Comparison of ENCODE assay signal across 2 cellular contexts in the genomic region with DNA sequence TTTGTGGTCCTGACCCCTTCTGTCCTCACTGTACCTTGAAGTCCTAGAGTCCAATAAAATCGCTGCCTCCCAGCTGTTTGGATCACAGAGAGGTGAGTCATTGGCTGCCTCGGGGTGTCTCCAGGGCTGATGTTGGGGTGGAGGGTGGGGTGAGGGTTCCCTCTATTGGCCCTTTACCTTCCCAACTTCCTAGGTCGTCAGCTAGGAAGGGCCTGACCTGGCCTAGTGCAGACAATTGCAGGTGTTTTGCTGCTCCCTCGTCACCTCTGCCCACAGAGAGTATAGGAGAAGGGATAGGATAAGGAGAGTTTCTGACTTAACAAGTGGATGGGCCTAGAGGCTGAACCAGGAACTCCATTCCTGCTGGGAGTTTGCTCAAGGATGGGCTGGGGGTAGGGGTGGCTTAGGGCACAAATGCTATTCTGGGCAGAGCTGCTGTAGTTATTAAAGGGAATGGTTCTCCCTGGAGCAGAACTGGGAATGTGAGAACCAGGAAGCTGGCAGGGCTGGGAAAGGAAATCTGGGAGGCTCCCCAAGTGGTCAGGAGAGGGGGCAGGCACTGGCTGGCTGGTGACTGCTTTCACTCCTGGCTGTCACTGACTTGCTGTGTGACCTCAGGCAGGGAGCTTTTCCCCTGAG.
TF ChIP-seq lines count a peak whose summit lies in the region.

No MANE protein-coding gene starts in this region.

TF ChIP-seq in SK-N-SH, 30 proteins besides CTCF, POLR2A, EP300 and RAD21 (continued from another document):
- TF ChIP-seq, protein P1, sequence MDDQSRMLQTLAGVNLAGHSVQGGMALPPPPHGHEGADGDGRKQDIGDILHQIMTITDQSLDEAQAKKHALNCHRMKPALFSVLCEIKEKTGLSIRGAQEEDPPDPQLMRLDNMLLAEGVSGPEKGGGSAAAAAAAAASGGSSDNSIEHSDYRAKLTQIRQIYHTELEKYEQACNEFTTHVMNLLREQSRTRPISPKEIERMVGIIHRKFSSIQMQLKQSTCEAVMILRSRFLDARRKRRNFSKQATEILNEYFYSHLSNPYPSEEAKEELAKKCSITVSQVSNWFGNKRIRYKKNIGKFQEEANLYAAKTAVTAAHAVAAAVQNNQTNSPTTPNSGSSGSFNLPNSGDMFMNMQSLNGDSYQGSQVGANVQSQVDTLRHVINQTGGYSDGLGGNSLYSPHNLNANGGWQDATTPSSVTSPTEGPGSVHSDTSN (IDR thresholded peaks at IDR 0.05) = no peak
- TF ChIP-seq NFIC (IDR thresholded peaks at IDR 0.05; ENCODE audit: borderline replicate concordance) (no peak), RFX5 (IDR thresholded peaks at IDR 0.05; ENCODE audit: low read length) (no peak), CHD2 (IDR thresholded peaks at IDR 0.05; ENCODE audit: low read length, partially characterized antibody) (no peak), FOXM1 (IDR thresholded peaks at IDR 0.05; ENCODE audit: low read depth) (no peak), TEAD4 (IDR thresholded peaks at IDR 0.05; ENCODE audit: borderline replicate concordance, insufficient read depth) (no peak), FOXJ3 (CRISPR knock-in tag; IDR thresholded peaks at IDR 0.05) (no peak), TCF12 (IDR thresholded peaks at IDR 0.05) (no peak), RCOR1 (IDR thresholded peaks at IDR 0.05; ENCODE audit: low read length) (no peak), TAF1 (IDR thresholded peaks at IDR 0.05; ENCODE audit: borderline replicate concordance, low read depth, low read length) (no peak)
- TF ChIP-seq, protein P2, sequence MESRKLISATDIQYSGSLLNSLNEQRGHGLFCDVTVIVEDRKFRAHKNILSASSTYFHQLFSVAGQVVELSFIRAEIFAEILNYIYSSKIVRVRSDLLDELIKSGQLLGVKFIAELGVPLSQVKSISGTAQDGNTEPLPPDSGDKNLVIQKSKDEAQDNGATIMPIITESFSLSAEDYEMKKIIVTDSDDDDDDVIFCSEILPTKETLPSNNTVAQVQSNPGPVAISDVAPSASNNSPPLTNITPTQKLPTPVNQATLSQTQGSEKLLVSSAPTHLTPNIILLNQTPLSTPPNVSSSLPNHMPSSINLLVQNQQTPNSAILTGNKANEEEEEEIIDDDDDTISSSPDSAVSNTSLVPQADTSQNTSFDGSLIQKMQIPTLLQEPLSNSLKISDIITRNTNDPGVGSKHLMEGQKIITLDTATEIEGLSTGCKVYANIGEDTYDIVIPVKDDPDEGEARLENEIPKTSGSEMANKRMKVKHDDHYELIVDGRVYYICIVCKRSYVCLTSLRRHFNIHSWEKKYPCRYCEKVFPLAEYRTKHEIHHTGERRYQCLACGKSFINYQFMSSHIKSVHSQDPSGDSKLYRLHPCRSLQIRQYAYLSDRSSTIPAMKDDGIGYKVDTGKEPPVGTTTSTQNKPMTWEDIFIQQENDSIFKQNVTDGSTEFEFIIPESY (IDR thresholded peaks at IDR 0.05; ENCODE audit: borderline replicate concordance, low read depth) = no peak
- TF ChIP-seq, protein P3, sequence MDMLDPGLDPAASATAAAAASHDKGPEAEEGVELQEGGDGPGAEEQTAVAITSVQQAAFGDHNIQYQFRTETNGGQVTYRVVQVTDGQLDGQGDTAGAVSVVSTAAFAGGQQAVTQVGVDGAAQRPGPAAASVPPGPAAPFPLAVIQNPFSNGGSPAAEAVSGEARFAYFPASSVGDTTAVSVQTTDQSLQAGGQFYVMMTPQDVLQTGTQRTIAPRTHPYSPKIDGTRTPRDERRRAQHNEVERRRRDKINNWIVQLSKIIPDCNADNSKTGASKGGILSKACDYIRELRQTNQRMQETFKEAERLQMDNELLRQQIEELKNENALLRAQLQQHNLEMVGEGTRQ (IDR thresholded peaks at IDR 0.05; ENCODE audit: borderline replicate concordance, low read depth, low read length) = no peak
- TF ChIP-seq, protein P4, sequence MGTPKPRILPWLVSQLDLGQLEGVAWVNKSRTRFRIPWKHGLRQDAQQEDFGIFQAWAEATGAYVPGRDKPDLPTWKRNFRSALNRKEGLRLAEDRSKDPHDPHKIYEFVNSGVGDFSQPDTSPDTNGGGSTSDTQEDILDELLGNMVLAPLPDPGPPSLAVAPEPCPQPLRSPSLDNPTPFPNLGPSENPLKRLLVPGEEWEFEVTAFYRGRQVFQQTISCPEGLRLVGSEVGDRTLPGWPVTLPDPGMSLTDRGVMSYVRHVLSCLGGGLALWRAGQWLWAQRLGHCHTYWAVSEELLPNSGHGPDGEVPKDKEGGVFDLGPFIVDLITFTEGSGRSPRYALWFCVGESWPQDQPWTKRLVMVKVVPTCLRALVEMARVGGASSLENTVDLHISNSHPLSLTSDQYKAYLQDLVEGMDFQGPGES (IDR thresholded peaks at IDR 0.05; ENCODE audit: low read depth, low read length) = no peak
TF ChIP-seq in SK-N-SH: peak in this region for 0.

TF ChIP-seq in SK-N-SH treated with all-trans-retinoic acid at 6 μM for 48 hours, 23 proteins besides CTCF, POLR2A, EP300 and RAD21 (continued from another document):
- TF ChIP-seq, protein P5, sequence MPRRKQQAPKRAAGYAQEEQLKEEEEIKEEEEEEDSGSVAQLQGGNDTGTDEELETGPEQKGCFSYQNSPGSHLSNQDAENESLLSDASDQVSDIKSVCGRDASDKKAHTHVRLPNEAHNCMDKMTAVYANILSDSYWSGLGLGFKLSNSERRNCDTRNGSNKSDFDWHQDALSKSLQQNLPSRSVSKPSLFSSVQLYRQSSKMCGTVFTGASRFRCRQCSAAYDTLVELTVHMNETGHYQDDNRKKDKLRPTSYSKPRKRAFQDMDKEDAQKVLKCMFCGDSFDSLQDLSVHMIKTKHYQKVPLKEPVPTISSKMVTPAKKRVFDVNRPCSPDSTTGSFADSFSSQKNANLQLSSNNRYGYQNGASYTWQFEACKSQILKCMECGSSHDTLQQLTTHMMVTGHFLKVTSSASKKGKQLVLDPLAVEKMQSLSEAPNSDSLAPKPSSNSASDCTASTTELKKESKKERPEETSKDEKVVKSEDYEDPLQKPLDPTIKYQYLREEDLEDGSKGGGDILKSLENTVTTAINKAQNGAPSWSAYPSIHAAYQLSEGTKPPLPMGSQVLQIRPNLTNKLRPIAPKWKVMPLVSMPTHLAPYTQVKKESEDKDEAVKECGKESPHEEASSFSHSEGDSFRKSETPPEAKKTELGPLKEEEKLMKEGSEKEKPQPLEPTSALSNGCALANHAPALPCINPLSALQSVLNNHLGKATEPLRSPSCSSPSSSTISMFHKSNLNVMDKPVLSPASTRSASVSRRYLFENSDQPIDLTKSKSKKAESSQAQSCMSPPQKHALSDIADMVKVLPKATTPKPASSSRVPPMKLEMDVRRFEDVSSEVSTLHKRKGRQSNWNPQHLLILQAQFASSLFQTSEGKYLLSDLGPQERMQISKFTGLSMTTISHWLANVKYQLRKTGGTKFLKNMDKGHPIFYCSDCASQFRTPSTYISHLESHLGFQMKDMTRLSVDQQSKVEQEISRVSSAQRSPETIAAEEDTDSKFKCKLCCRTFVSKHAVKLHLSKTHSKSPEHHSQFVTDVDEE (CRISPR knock-in tag; IDR thresholded peaks at IDR 0.05) = no peak
- no peak for TF ChIP-seq PPARA (CRISPR knock-in tag; IDR thresholded peaks at IDR 0.05; ENCODE audit: borderline replicate concordance)
- TF ChIP-seq ARNTL (CRISPR knock-in tag; IDR thresholded peaks at IDR 0.05; ENCODE audit: borderline replicate concordance, low read depth) = no peak
- TF ChIP-seq SNAI2 (CRISPR knock-in tag; IDR thresholded peaks at IDR 0.05) = no peak
- no peak for TF ChIP-seq ZFP30 (CRISPR knock-in tag; IDR thresholded peaks at IDR 0.05)
- TF ChIP-seq ISL1 (CRISPR knock-in tag; IDR thresholded peaks at IDR 0.05) = no peak
- TF ChIP-seq ZNF565 (CRISPR knock-in tag; conservative IDR thresholded peaks at IDR 0.05; ENCODE audit: low read depth) = no peak
TF ChIP-seq in SK-N-SH treated with all-trans-retinoic acid at 6 μM for 48 hours: peak in this region for 0.
